In the genomic region with DNA sequence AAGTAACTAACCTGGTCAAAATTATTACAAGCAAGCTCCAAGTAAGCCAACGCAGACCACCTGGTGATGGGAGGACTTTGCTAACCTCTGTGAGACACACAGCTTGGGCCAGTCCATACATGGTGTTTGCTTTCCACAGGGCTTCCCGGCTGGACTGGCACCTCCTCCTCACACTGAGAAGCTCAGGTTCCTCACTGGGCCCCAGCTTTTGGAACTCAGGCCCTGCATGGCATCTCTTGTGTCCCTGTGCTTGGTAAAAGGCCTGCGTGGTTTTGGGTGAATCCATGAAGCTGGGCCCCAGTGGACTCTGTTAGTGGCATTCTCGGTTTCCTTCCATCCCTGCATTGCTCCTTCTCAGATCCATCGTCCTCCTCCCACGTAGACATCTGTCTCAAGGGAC, we compare ENCODE assay signal across 16 cellular contexts.
DNase-seq lines count a peak whose midpoint lies in the region; ATAC-seq and TF ChIP-seq lines count a peak whose summit lies in the region.
"Had no signal": no experiment of that assay in that cellular context is flagged by ENCODE, and none has a peak within 500 bp of the region (broad histone marks: within the 10 kb centered on the region; RNA-seq: fewer than 3 reads in every experiment).

No MANE protein-coding gene starts in this region.

- TF ChIP-seq CTCF in spleen (IDR thresholded peaks at IDR 0.05 in 8 of 11, conservative IDR thresholded peaks at IDR 0.05 in 3 of 11) = no peak
- TF ChIP-seq CTCF in uterus (IDR thresholded peaks at IDR 0.05) = no peak

- TF ChIP-seq POLR2A in spleen (IDR thresholded peaks at IDR 0.05) (no peak), uterus (IDR thresholded peaks at IDR 0.05) (no peak)

- H3K9me3 Mint-ChIP-seq in dendritic cell treated with granulocyte-macrophage colony-stimulating factor and Interleukin-4, amounts not matched to agents 40 ng/mL and 50 ng/mL, for 4 days = peaks cover 11% of the 10 kb centered on the region

- peak overlapping the region; percentile 56 for H2BK120ac ChIP-seq in mesenchymal stem cell (ENCODE audit: low read depth, low read length)

- 99% methylated on average over 6 of the region's 6 CpGs for WGBS in mesenchymal stem cell
- WGBS in spleen, 5 donors = 87 to 94% (median 89%) methylated on average over 6 of the region's 6 CpGs

- no peak overlapping the region for H2BK5ac ChIP-seq in mesenchymal stem cell (ENCODE audit: low read depth, low read length, poor library complexity, severe bottlenecking)

- no peaks in the 10 kb centered on the region for H3K79me1 ChIP-seq in mesenchymal stem cell (replicated peaks; ENCODE audit: low read length, poor library complexity, severe bottlenecking)

- peaks cover 6% of the 10 kb centered on the region for H3K36me3 Mint-ChIP-seq in dendritic cell treated with granulocyte-macrophage colony-stimulating factor and Interleukin-4, amounts not matched to agents 40 ng/mL and 50 ng/mL, for 4 days (ENCODE audit: low read depth)

- H2BK12ac ChIP-seq in mesenchymal stem cell (ENCODE audit: low read length in 2 of 2) = peak overlapping the region; percentile 43 to 93

- H3K36me3 ChIP-seq in mesenchymal stem cell (ENCODE audit: control insufficient read depth in 1 of 2, insufficient read depth in 2 of 2, low read depth in 1 of 2, low read length in 2 of 2) = no peaks in the 10 kb centered on the region
- H3K36me3 ChIP-seq in spleen = no peaks in the 10 kb centered on the region
- H3K36me3 ChIP-seq in uterus = no peaks in the 10 kb centered on the region
- H3K36me3 ChIP-seq: BLaER1 had no signal

- no peak overlapping the region for H3K9ac ChIP-seq in mesenchymal stem cell (ENCODE audit: low read length)
- H3K9ac ChIP-seq: BLaER1 had no signal

- no peak overlapping the region for H3K4me2 ChIP-seq in mesenchymal stem cell (ENCODE audit: low read length, poor library complexity, severe bottlenecking)
- H3K4me2 ChIP-seq: BLaER1 had no signal

- H3K9me3 ChIP-seq in mesenchymal stem cell (ENCODE audit: control insufficient read depth, low read length) (peaks cover 6% of the 10 kb centered on the region), spleen (peaks cover 0 to 16% (median 11%) of the 10 kb centered on the region in 8 donors), uterus (peaks cover 0 to 2% of the 10 kb centered on the region in 2 donors)

- no peak overlapping the region for H2AK5ac ChIP-seq in mesenchymal stem cell (ENCODE audit: low read length, severe bottlenecking)

- H3K27me3 ChIP-seq in mesenchymal stem cell (ENCODE audit: control insufficient read depth in 1 of 2, insufficient read depth in 1 of 2, low read length in 2 of 2) (no peaks in the 10 kb centered on the region), spleen (replicated peaks in 1 of 7) (peaks cover 0 to 9% (median 0%) of the 10 kb centered on the region in 7 donors), uterus (no peaks in the 10 kb centered on the region)
- H3K27me3 ChIP-seq: BLaER1 had no signal

- H4K91ac ChIP-seq in mesenchymal stem cell (ENCODE audit: low read length) = peak overlapping the region; percentile 92

- no peak overlapping the region for H4K8ac ChIP-seq in mesenchymal stem cell (ENCODE audit: low read length)

- H3K18ac ChIP-seq in mesenchymal stem cell (ENCODE audit: low read depth in 1 of 2, low read length in 2 of 2) = peak overlapping the region; percentile 71 to 75

- peak overlapping the region; percentile 5 for H3K27ac Mint-ChIP-seq in dendritic cell treated with granulocyte-macrophage colony-stimulating factor and Interleukin-4, amounts not matched to agents 40 ng/mL and 50 ng/mL, for 4 days
- H3K27ac Mint-ChIP-seq: CD14-positive monocyte; CD4-positive, alpha-beta memory T cell had no signal

- no peak overlapping the region for H3K14ac ChIP-seq in mesenchymal stem cell (ENCODE audit: low read length in 2 of 2)

- H3K4me3 ChIP-seq in mesenchymal stem cell (ENCODE audit: insufficient read depth in 1 of 2, low read depth in 1 of 2, low read length in 2 of 2) (no peak overlapping the region), spleen (no peak overlapping the region), uterus (no peak overlapping the region)
- H3K4me3 ChIP-seq: BLaER1 had no signal

- H3K4me1 ChIP-seq in mesenchymal stem cell (ENCODE audit: control insufficient read depth, insufficient read depth, low read depth, low read length) (peaks cover 6% of the 10 kb centered on the region), spleen (peaks cover 6 to 19% (median 14%) of the 10 kb centered on the region in 6 donors), uterus (no peaks in the 10 kb centered on the region)

- no peak overlapping the region for H3K4me3 Mint-ChIP-seq in dendritic cell treated with granulocyte-macrophage colony-stimulating factor and Interleukin-4, amounts not matched to agents 40 ng/mL and 50 ng/mL, for 4 days
- H3K4me3 Mint-ChIP-seq: CD14-positive monocyte; CD4-positive, alpha-beta memory T cell; H9 had no signal

- DNase-seq in mesenchymal stem cell = no peak
- peak; percentile 45 for DNase-seq in spleen
- DNase-seq in uterus = peak; percentile 7 to 10
- DNase-seq in SIG-M5 treated with dmso at 0.1 percent for 504 hours (lab: John Stamatoyannopoulos, UW; ENCODE audit: unreplicated experiment) = no peak
- no peak for DNase-seq in RKO (ENCODE audit: low spot score)
- DNase-seq: 8988T; CD4-positive, alpha-beta memory T cell; DMS153; DMS79; GDM1; H9 had no signal

- no peak for ATAC-seq in GM19452 (IDR thresholded peaks at IDR 0.05; ENCODE audit: unreplicated experiment)
- ATAC-seq: HepG2 had no signal

- no peak overlapping the region for H2AFZ ChIP-seq in mesenchymal stem cell (ENCODE audit: low read depth, low read length)

- intact Hi-C loops in dendritic cell treated with granulocyte-macrophage colony-stimulating factor and Interleukin-4, amounts not matched to agents 40 ng/mL and 50 ng/mL, for 4 days (cut with micrococcal nuclease) = no loop called here
- intact Hi-C loops in spleen (cut with DNase I; ENCODE audit: low total_unique reads) = no loop called here
- intact Hi-C loops in uterus (cut with DNase I; ENCODE audit: low total_unique reads) = no loop called here

- peaks cover 3% of the 10 kb centered on the region for H3K27me3 Mint-ChIP-seq in dendritic cell treated with granulocyte-macrophage colony-stimulating factor and Interleukin-4, amounts not matched to agents 40 ng/mL and 50 ng/mL, for 4 days

- H3K4me1 Mint-ChIP-seq in dendritic cell treated with granulocyte-macrophage colony-stimulating factor and Interleukin-4, amounts not matched to agents 40 ng/mL and 50 ng/mL, for 4 days (ENCODE audit: low read depth) = peaks cover 31% of the 10 kb centered on the region
- H3K4me1 Mint-ChIP-seq: CD4-positive, alpha-beta memory T cell had no signal

- peak overlapping the region; percentile 21 for H2BK15ac ChIP-seq in mesenchymal stem cell (ENCODE audit: low read depth, poor library complexity, severe bottlenecking)

- no peak overlapping the region for H3K23ac ChIP-seq in mesenchymal stem cell (ENCODE audit: low read length in 2 of 2)

- H3K27ac ChIP-seq in mesenchymal stem cell (ENCODE audit: low read length, poor library complexity, severe bottlenecking) (no peak overlapping the region), spleen (no peak overlapping the region), uterus (peak overlapping the region in 1 of 2 donors; percentile 64)
- H3K27ac ChIP-seq: BLaER1 had no signal

- peak overlapping the region; percentile 3 to 29 for H3K4ac ChIP-seq in mesenchymal stem cell (ENCODE audit: low read depth in 1 of 2, low read length in 2 of 2)

Comparison
In these comparisons a context has a peak if more than half of its experiments do, and no peak if none do; other contexts are left out.
1. DNase-seq: peak in spleen (single experiment) and uterus (2 of 2); none in mesenchymal stem cell (single experiment), SIG-M5 treated with dmso at 0.1 percent for 504 hours (single experiment) and RKO (single experiment).